In genomic region chr13:114122591-114123211, GRCh38 we compare ENCODE assay signal across 15 cellular contexts. TPM values are rescaled to one million over a fixed set of nuclear protein-coding genes. Genes with fewer than 3 reads are reported as not detected.
DNase-seq lines count a peak whose midpoint lies in the region; ATAC-seq and TF ChIP-seq lines count a peak whose summit lies in the region.
"Had no signal": no experiment of that assay in that cellular context is flagged by ENCODE, and none has a peak within 500 bp of the region (broad histone marks: within the 10 kb centered on the region; RNA-seq: fewer than 3 reads in every experiment).

No MANE protein-coding gene starts in this region.

- H3K27me3 Mint-ChIP-seq in CD14-positive monocyte (ENCODE audit: low read depth in 3 of 3) (peaks cover 0 to 3% (median 2%) of the 10 kb centered on the region in 3 donors), chondrocyte (ENCODE audit: low read depth) (no peaks in the 10 kb centered on the region), neural crest cell (ENCODE audit: low read depth) (no peaks in the 10 kb centered on the region)
- H3K27me3 Mint-ChIP-seq in CD8-positive, alpha-beta memory T cell, result peaks cover 0 to 6% of the 10 kb centered on the region in 2 donors

- TF ChIP-seq CTCF in CD14-positive monocyte (IDR thresholded peaks at IDR 0.05) (no peak), chondrocyte (IDR thresholded peaks at IDR 0.05) (no peak), neural crest cell (conservative IDR thresholded peaks at IDR 0.05) (no peak), osteoblast (IDR thresholded peaks at IDR 0.05; ENCODE audit: extremely low read depth, low read depth, low read length) (no peak)

- H3K4me3 Mint-ChIP-seq in CD14-positive monocyte, result peak overlapping the region in 1 of 2 donors; percentile 65
- peak overlapping the region in 5 of 7 donors; percentile 54 to 70 (median 62) for H3K4me3 Mint-ChIP-seq in CD8-positive, alpha-beta memory T cell
- H3K4me3 Mint-ChIP-seq in chondrocyte (ENCODE audit: unreplicated experiment), result no peak overlapping the region
- no peak overlapping the region for H3K4me3 Mint-ChIP-seq in neural crest cell

- DNase-seq in CD14-positive monocyte (ENCODE audit: low spot score), result no peak
- DNase-seq in CD8-positive, alpha-beta memory T cell, result peak in 1 of 5 donors; percentile 5
- DNase-seq in chondrocyte (ENCODE audit: low spot score), result peak; percentile 91
- no peak for DNase-seq in neural crest cell (ENCODE audit: low read depth, low spot score)
- no peak for DNase-seq in osteoblast (ENCODE audit: insufficient read length, low spot score, missing footprints)
- DNase-seq: adrenal gland; cerebellar nuclear complex; NCI-H1417 treated with DMSO at 0.1 percent for 48 hours; stimulated activated CD4-positive, alpha-beta T cell treated with anti-CD3 and anti-CD28 coated beads, Interleukin-4, amount 100 ng/mL, for 1 hour; upper lobe of left lung had no signal

- H3K79me2 ChIP-seq in osteoblast (ENCODE audit: insufficient read depth, low read length), result peaks cover 75% of the 10 kb centered on the region

- H4K20me1 ChIP-seq in osteoblast (ENCODE audit: insufficient read depth, low read length), result peaks cover 26% of the 10 kb centered on the region

- no peak overlapping the region for H2AFZ ChIP-seq in osteoblast (ENCODE audit: low read length)

- H3K36me3 ChIP-seq in CD8-positive, alpha-beta memory T cell (ENCODE audit: insufficient read depth, low read length), result peaks cover 14% of the 10 kb centered on the region
- H3K36me3 ChIP-seq in osteoblast (ENCODE audit: insufficient read depth, low read length), result peaks cover 2% of the 10 kb centered on the region
- H3K36me3 ChIP-seq: adrenal gland, upper lobe of left lung had no signal

- H3K9me3 Mint-ChIP-seq in CD14-positive monocyte (peaks cover 0 to 2% (median 0%) of the 10 kb centered on the region in 7 donors), chondrocyte (ENCODE audit: low read depth) (no peaks in the 10 kb centered on the region), neural crest cell (no peaks in the 10 kb centered on the region)
- H3K9me3 Mint-ChIP-seq in CD8-positive, alpha-beta memory T cell, result no peaks in the 10 kb centered on the region

- H3K4me1 Mint-ChIP-seq in CD14-positive monocyte (peaks cover 64% of the 10 kb centered on the region), chondrocyte (ENCODE audit: low read depth) (peaks cover 64% of the 10 kb centered on the region), neural crest cell (peaks cover 66% of the 10 kb centered on the region)
- peaks cover 72 to 89% (median 78%) of the 10 kb centered on the region in 3 donors for H3K4me1 Mint-ChIP-seq in CD8-positive, alpha-beta memory T cell

- no peak overlapping the region for H3K4me2 ChIP-seq in osteoblast (ENCODE audit: insufficient read depth, low read length)

- H3K36me3 Mint-ChIP-seq in CD14-positive monocyte, result peaks cover 41 to 42% of the 10 kb centered on the region in 2 donors
- peaks cover 12 to 66% (median 16%) of the 10 kb centered on the region in 3 donors for H3K36me3 Mint-ChIP-seq in CD8-positive, alpha-beta memory T cell
- peaks cover 2% of the 10 kb centered on the region for H3K36me3 Mint-ChIP-seq in chondrocyte (ENCODE audit: low read depth)
- no peaks in the 10 kb centered on the region for H3K36me3 Mint-ChIP-seq in neural crest cell (ENCODE audit: low read depth)

- intact Hi-C loops in CD14-positive monocyte (cut with micrococcal nuclease), result no loop called here

- H3K27ac Mint-ChIP-seq in CD14-positive monocyte, result peak overlapping the region in 6 of 7 donors; percentile 16 to 84 (median 74)
- peak overlapping the region in 7 of 8 donors; percentile 54 to 94 (median 73) for H3K27ac Mint-ChIP-seq in CD8-positive, alpha-beta memory T cell
- peak overlapping the region; percentile 39 for H3K27ac Mint-ChIP-seq in chondrocyte (ENCODE audit: unreplicated experiment)
- peak overlapping the region; percentile 67 for H3K27ac Mint-ChIP-seq in neural crest cell (ENCODE audit: unreplicated experiment)

- H3K4me3 ChIP-seq in CD8-positive, alpha-beta memory T cell (ENCODE audit: low read length), result no peak overlapping the region
- H3K4me3 ChIP-seq in osteoblast (ENCODE audit: insufficient read depth, low read length), result no peak overlapping the region
- H3K4me3 ChIP-seq: adrenal gland, upper lobe of left lung had no signal

- POLR2A ChIA-PET in CD8-positive, alpha-beta memory T cell (lab: Charles Lee), result no interaction called here

- H3K27ac ChIP-seq in CD8-positive, alpha-beta memory T cell (ENCODE audit: low read depth, low read length), result no peak overlapping the region
- H3K27ac ChIP-seq in osteoblast (ENCODE audit: low read depth, low read length), result no peak overlapping the region
- H3K27ac ChIP-seq: adrenal gland had no signal

- H3K27me3 ChIP-seq in CD8-positive, alpha-beta memory T cell (ENCODE audit: insufficient read depth, low read length, poor library complexity, severe bottlenecking), result no peaks in the 10 kb centered on the region
- no peaks in the 10 kb centered on the region for H3K27me3 ChIP-seq in osteoblast (ENCODE audit: insufficient read depth, low read length)
- H3K27me3 ChIP-seq: adrenal gland, upper lobe of left lung had no signal

- no peaks in the 10 kb centered on the region for H3K9me3 ChIP-seq in CD8-positive, alpha-beta memory T cell (ENCODE audit: low read length)
- no peaks in the 10 kb centered on the region for H3K9me3 ChIP-seq in osteoblast (ENCODE audit: low read depth, low read length)
- H3K9me3 ChIP-seq: adrenal gland, upper lobe of left lung had no signal

- no peak for ATAC-seq in HG03045 (IDR thresholded peaks at IDR 0.05; ENCODE audit: unreplicated experiment)
- ATAC-seq in GM18502 (IDR thresholded peaks at IDR 0.05; ENCODE audit: poor library complexity, unreplicated experiment), result no peak
- ATAC-seq in GM21825 (IDR thresholded peaks at IDR 0.05; ENCODE audit: unreplicated experiment), result no peak

- peaks cover 88% of the 10 kb centered on the region for H3K4me1 ChIP-seq in CD8-positive, alpha-beta memory T cell (ENCODE audit: insufficient read depth, low read length)
- H3K4me1 ChIP-seq in osteoblast (ENCODE audit: insufficient read depth, low read length), result peaks cover 19% of the 10 kb centered on the region

- CTCF ChIA-PET in CD8-positive, alpha-beta memory T cell (lab: Charles Lee), result interaction anchor here (1.6 to 9.0 kb wide), 3 partner anchors 8 to 11 kb away, joined by 5 to 60 read pairs (median 8); no protein-coding TSS in a partner anchor

RNA-seq across cellular contexts. Expression of gene RASA3, which starts 9.7 kb away (rescaled TPM):
- polyA plus RNA-seq in CD14-positive monocyte, result 10 to 100 TPM in 1 of 2 donors, 1 to 10 TPM in 1; 9.0 to 16.6 TPM
- 10 to 100 TPM; 26.4 to 27.1 TPM for total RNA-seq in CD8-positive, alpha-beta memory T cell
- polyA plus RNA-seq in CD8-positive, alpha-beta memory T cell, result 123 TPM
- total RNA-seq in chondrocyte, result 29.9 to 40.0 TPM (median 31.2 TPM) in 3 replicates
- 29.5 and 31.5 TPM in 2 replicates for total RNA-seq in neural crest cell
- 40.7 and 41.3 TPM in 2 replicates for total RNA-seq in osteoblast

RNA-seq across cellular contexts. Expression of gene CFAP97D2, which starts 56.4 kb away (rescaled TPM):
- under 1 TPM in 1 of 2 donors, not detected in 1; 0.21 TPM for polyA plus RNA-seq in CD14-positive monocyte
- not detected for total RNA-seq in CD8-positive, alpha-beta memory T cell
- 0.31 TPM for polyA plus RNA-seq in CD8-positive, alpha-beta memory T cell
- total RNA-seq in chondrocyte, result not detected in 3 replicates
- not detected in 2 replicates for total RNA-seq in neural crest cell
- total RNA-seq in osteoblast, result not detected in 2 replicates
- total RNA-seq: adrenal gland, kidney epithelial cell, OCI-LY7 had no signal
- polyA plus RNA-seq: adrenal gland had no signal

Comparison
In these comparisons a context has a peak if more than half of its experiments do, and no peak if none do; other contexts are left out.
1. H3K4me3 Mint-ChIP-seq: peak in CD8-positive, alpha-beta memory T cell (5 of 7); none in chondrocyte (single experiment) and neural crest cell (single experiment).
2. Peak in every context shown above with its lines, with median percentiles within 50 percentile points of each other: H3K27ac Mint-ChIP-seq.